In genomic region chr6:75376347-75377024, GRCh38 we compare ENCODE assay signal across 2 cellular contexts.
TF ChIP-seq lines count a peak whose summit lies in the region.

No MANE protein-coding gene starts in this region.

TF ChIP-seq in A549, 52 proteins besides CTCF, POLR2A, EP300 and RAD21 (continued from another document):
- TF ChIP-seq E2F6 (IDR thresholded peaks at IDR 0.05; ENCODE audit: borderline replicate concordance, low read depth), result no peak
- TF ChIP-seq JUNB (IDR thresholded peaks at IDR 0.05), result no peak
- no peak for TF ChIP-seq CHD2 (IDR thresholded peaks at IDR 0.05; ENCODE audit: low read length, partially characterized antibody)
- TF ChIP-seq JUN (IDR thresholded peaks at IDR 0.05), result no peak; a peak in 1 of 5 replicates
- TF ChIP-seq CHD4 (IDR thresholded peaks at IDR 0.05; ENCODE audit: borderline replicate concordance), result no peak
- TF ChIP-seq HOXB13 (CRISPR knock-in tag; IDR thresholded peaks at IDR 0.05; ENCODE audit: low read depth), result no peak
- TF ChIP-seq USF2 (IDR thresholded peaks at IDR 0.05), result no peak
- no peak for TF ChIP-seq MAFK (IDR thresholded peaks at IDR 0.05; ENCODE audit: partially characterized antibody)
- TF ChIP-seq FOSB (CRISPR knock-in tag; IDR thresholded peaks at IDR 0.05), result no peak
- no peak for TF ChIP-seq SREBF2 (IDR thresholded peaks at IDR 0.05)
- no peak for TF ChIP-seq ZFP36 (IDR thresholded peaks at IDR 0.05; ENCODE audit: borderline replicate concordance, partially characterized antibody)
- peak in 1 of 2 experiments; percentile 4; a peak in 1 of 4 replicates for TF ChIP-seq CEBPB (IDR thresholded peaks at IDR 0.05)
- no peak for TF ChIP-seq CBX2 (IDR thresholded peaks at IDR 0.05; ENCODE audit: borderline replicate concordance, low read depth)
- TF ChIP-seq HES2 (IDR thresholded peaks at IDR 0.05), result no peak
- no peak for TF ChIP-seq CBX8 (IDR thresholded peaks at IDR 0.05)
- no peak for TF ChIP-seq ZC3H11A (IDR thresholded peaks at IDR 0.05)
- TF ChIP-seq FOXS1 (CRISPR knock-in tag; IDR thresholded peaks at IDR 0.05), result no peak
- TF ChIP-seq HDAC2 (IDR thresholded peaks at IDR 0.05), result no peak

TF ChIP-seq in WTC11, 78 proteins besides CTCF, POLR2A, EP300 and RAD21 (continued from another document):
- TF ChIP-seq ZBTB43 (CRISPR knock-in tag; IDR thresholded peaks at IDR 0.05), result no peak
